8 cellular contexts compared by ENCODE assay signal in the genomic region with DNA sequence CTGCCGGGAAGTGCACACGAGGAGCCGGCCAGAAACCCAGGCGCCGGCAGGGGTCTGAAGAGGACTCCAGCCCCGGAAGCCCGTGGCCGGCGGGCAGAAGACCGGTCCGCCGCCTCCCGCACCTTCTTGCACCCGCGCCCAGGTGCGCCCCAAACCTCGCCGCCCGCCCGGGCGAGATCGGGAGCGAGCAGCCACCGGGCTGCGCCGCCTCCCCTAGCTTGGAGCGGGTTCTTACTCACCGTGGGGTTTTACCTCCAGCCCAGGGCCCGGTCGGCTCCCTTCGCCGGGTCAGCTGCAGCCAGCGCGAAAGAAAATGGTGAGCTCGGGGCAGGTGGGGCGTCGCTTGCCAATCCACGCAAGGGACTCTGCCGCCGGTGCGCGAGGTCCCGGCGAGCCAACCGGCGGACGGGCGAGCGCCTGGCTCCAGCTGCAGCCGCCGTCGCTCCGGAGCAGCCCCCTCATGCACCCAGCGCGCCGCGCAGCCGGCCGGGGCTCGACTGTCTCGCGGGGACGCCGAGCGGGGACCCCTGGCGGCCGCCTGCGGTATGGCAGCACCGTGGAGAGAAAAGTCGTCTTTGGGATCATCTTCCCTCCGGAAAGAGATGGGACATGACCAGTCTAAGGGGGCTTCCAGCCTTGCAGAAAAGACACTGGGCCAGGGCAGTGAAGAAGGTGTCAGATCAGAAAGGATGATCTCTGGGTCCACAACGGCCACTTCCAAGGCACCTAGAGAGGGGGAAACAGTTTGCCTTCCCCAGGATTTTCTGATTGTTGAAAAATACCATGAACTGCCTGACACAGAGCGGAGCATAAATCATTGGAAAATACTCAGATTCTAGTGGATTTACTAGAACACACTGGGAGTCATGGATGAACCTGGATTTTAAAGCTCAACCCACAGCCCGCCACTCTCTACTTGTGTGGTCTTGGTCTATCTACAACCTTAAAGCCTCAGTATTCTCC. TPM values are rescaled to one million over a fixed set of nuclear protein-coding genes. Genes with fewer than 3 reads are reported as not detected.
DNase-seq lines count a peak whose midpoint lies in the region; ATAC-seq and TF ChIP-seq lines count a peak whose summit lies in the region.

MOB3B (minus strand) TSS at position 499 of the 963 bp plus-strand sequence. CDS start 74,264 bp downstream, outside the sequence.

- H3K27me3 ChIP-seq in iPS-20b (ENCODE audit: insufficient read depth, low read length) = peaks cover 17% of the 10 kb centered on the region
- no peaks in the 10 kb centered on the region for H3K27me3 ChIP-seq in skeletal muscle tissue (ENCODE audit: control insufficient read depth in 3 of 3, insufficient read depth in 3 of 3, low read length in 3 of 3)

- H3K4me3 ChIP-seq in iPS-20b (ENCODE audit: low read length) (peak within 1 kb of the TSS; percentile 83), skeletal muscle tissue (ENCODE audit: low read length in 3 of 3) (peak within 1 kb of the TSS; percentile 79 to 81 (median 79))

- H3K9ac ChIP-seq in iPS-20b (ENCODE audit: low read depth, low read length) (peak within 1 kb of the TSS; percentile 76; the same call in 1 of the 2 replicates), skeletal muscle tissue (ENCODE audit: low read depth in 1 of 3, low read length in 3 of 3) (peak within 1 kb of the TSS; percentile 73 to 90 (median 80))

- no peak within 1 kb of the TSS for H3K27ac ChIP-seq in VCaP
- H3K27ac ChIP-seq in iPS-20b (ENCODE audit: low read length) = no peak within 1 kb of the TSS
- H3K27ac ChIP-seq in skeletal muscle tissue (ENCODE audit: low read depth, low read length) = peak within 1 kb of the TSS; percentile 67

- TF ChIP-seq CTCF in GM12874 (IDR thresholded peaks at IDR 0.05; ENCODE audit: insufficient read depth, low read depth, low read length) (peak; percentile 94), VCaP (conservative IDR thresholded peaks at IDR 0.05) (peak; percentile 42)

- peak; percentile 79 for ATAC-seq in HG02642 (IDR thresholded peaks at IDR 0.05; ENCODE audit: poor library complexity, unreplicated experiment)

- DNase-seq in NCI-H1105 (lab: John Stamatoyannopoulos, UW) = peak; percentile 47
- peak; percentile 29 for DNase-seq in brain pericyte (ENCODE audit: low read depth, low spot score)
- DNase-seq in NOMO-1 treated with dmso at 0.1 percent for 144 hours (lab: John Stamatoyannopoulos, UW; ENCODE audit: unreplicated experiment) = no peak

- H3K4me1 ChIP-seq in iPS-20b (ENCODE audit: insufficient read depth, low read length) (peaks cover 22% of the 10 kb centered on the region), skeletal muscle tissue (ENCODE audit: control insufficient read depth in 3 of 3, insufficient read depth in 3 of 3, low read length in 3 of 3) (peaks cover 6 to 16% (median 6%) of the 10 kb centered on the region in 3 donors)

- H3K9me3 ChIP-seq in iPS-20b (ENCODE audit: insufficient read depth, low read depth, low read length) = no peaks in the 10 kb centered on the region
- H3K9me3 ChIP-seq in skeletal muscle tissue (ENCODE audit: control insufficient read depth in 3 of 3, low read length in 3 of 3) = no peaks in the 10 kb centered on the region

- H3K36me3 ChIP-seq in iPS-20b (ENCODE audit: insufficient read depth, low read depth, low read length) (no peaks in the 10 kb centered on the region), skeletal muscle tissue (ENCODE audit: control insufficient read depth in 3 of 3, insufficient read depth in 3 of 3, low read length in 3 of 3) (no peaks in the 10 kb centered on the region)

RNA-seq across cellular contexts. Expression of gene MOB3B, which starts in this region (rescaled TPM):
- total RNA-seq in skeletal muscle tissue = 1.0 TPM
